15 cellular contexts compared by ENCODE assay signal in genomic region chr5:22473865-22474264, GRCh38.
"Had no signal": no experiment of that assay in that cellular context is flagged by ENCODE, and none has a peak within 500 bp of the region (broad histone marks: within the 10 kb centered on the region; RNA-seq: fewer than 3 reads in every experiment).

No MANE protein-coding gene starts in this region.

- DNase-seq: activated CD4-positive, alpha-beta T cell treated with anti-CD3 and anti-CD28 coated beads, Interleukin-2, amount 50 U/mL, for 1 hour; activated CD8-positive, alpha-beta memory T cell treated with anti-CD3 and anti-CD28 coated beads for 24 hours; activated naive CD4-positive, alpha-beta T cell; activated naive CD8-positive, alpha-beta T cell treated with anti-CD3 and anti-CD28 coated beads, Interleukin-2, amount 50 U/mL, for 24 hours; dermis blood vessel endothelial cell; effector memory CD8-positive, alpha-beta T cell; left ventricle myocardium inferior; mucosa of descending colon; naive thymus-derived CD4-positive, alpha-beta T cell had no signal

- H3K4me3 Mint-ChIP-seq: activated naive CD8-positive, alpha-beta T cell treated with anti-CD3 and anti-CD28 coated beads, Interleukin-2, amount 50 U/mL, for 24 hours; effector memory CD8-positive, alpha-beta T cell; memory B cell; naive thymus-derived CD4-positive, alpha-beta T cell; stimulated activated effector memory CD8-positive, alpha-beta T cell treated with anti-CD3 and anti-CD28 coated beads, Interleukin-12 subunit alpha, Interleukin-12 subunit beta, amount 100 ng/mL, for 72 hours; T-helper 2 cell treated with Interferon-gamma antibody and Interleukin-4, amounts not matched to agents 5 μg/mL and 100 μg/mL, for 36 hours had no signal

- ATAC-seq: activated CD4-positive, CD25-positive, alpha-beta regulatory T cell treated with anti-CD3 and anti-CD28 coated beads, Interleukin-2, amount 50 U/mL, for 24 hours; activated naive CD8-positive, alpha-beta T cell treated with anti-CD3 and anti-CD28 coated beads, Interleukin-2, amount 50 U/mL, for 24 hours; effector memory CD8-positive, alpha-beta T cell; mucosa of descending colon; naive thymus-derived CD4-positive, alpha-beta T cell; stimulated activated effector memory CD8-positive, alpha-beta T cell treated with anti-CD3 and anti-CD28 coated beads, Interleukin-12 subunit alpha, Interleukin-12 subunit beta, amount 100 ng/mL, for 72 hours had no signal

- H3K27ac Mint-ChIP-seq: activated naive CD8-positive, alpha-beta T cell treated with anti-CD3 and anti-CD28 coated beads, Interleukin-2, amount 50 U/mL, for 24 hours; effector memory CD8-positive, alpha-beta T cell; memory B cell; naive thymus-derived CD4-positive, alpha-beta T cell; stimulated activated effector memory CD8-positive, alpha-beta T cell treated with anti-CD3 and anti-CD28 coated beads, Interleukin-12 subunit alpha, Interleukin-12 subunit beta, amount 100 ng/mL, for 72 hours; T-helper 2 cell treated with Interferon-gamma antibody and Interleukin-4, amounts not matched to agents 5 μg/mL and 100 μg/mL, for 36 hours had no signal

- H3K4me1 Mint-ChIP-seq: activated naive CD8-positive, alpha-beta T cell treated with anti-CD3 and anti-CD28 coated beads, Interleukin-2, amount 50 U/mL, for 24 hours; memory B cell; naive thymus-derived CD4-positive, alpha-beta T cell; stimulated activated effector memory CD8-positive, alpha-beta T cell treated with anti-CD3 and anti-CD28 coated beads, Interleukin-12 subunit alpha, Interleukin-12 subunit beta, amount 100 ng/mL, for 72 hours had no signal

- H3K4me3 ChIP-seq: ascending aorta, hepatocyte, left ventricle myocardium inferior, mucosa of descending colon had no signal

- H3K36me3 Mint-ChIP-seq: memory B cell; naive thymus-derived CD4-positive, alpha-beta T cell; stimulated activated effector memory CD8-positive, alpha-beta T cell treated with anti-CD3 and anti-CD28 coated beads, Interleukin-12 subunit alpha, Interleukin-12 subunit beta, amount 100 ng/mL, for 72 hours had no signal

- H3K27me3 Mint-ChIP-seq: activated naive CD8-positive, alpha-beta T cell treated with anti-CD3 and anti-CD28 coated beads, Interleukin-2, amount 50 U/mL, for 24 hours; effector memory CD8-positive, alpha-beta T cell; memory B cell; naive thymus-derived CD4-positive, alpha-beta T cell had no signal
